Comparison of ENCODE assay signal across 18 cellular contexts in genomic region chr12:9992296-9992695, GRCh38. TPM values are rescaled to one million over a fixed set of nuclear protein-coding genes. Genes with fewer than 3 reads are reported as not detected.
"Had no signal": no experiment of that assay in that cellular context is flagged by ENCODE, and none has a peak within 500 bp of the region (broad histone marks: within the 10 kb centered on the region; RNA-seq: fewer than 3 reads in every experiment).

No MANE protein-coding gene starts in this region.

- H3K9me3 ChIP-seq: left lung, suprapubic skin had no signal

- ATAC-seq: left lung; natural killer cell treated with Interleukin-12 subunit alpha and Interleukin-12 subunit beta and Interleukin-15 and Interleukin-18, amount 100 ng/mL, for 72 hours; right cardiac atrium had no signal

- H3K4me1 ChIP-seq: left lung, suprapubic skin had no signal

- H3K4me3 ChIP-seq: left lung, skin epidermis, suprapubic skin had no signal

- H3K27ac ChIP-seq: left lung, skin epidermis, suprapubic skin had no signal

- H3K36me3 ChIP-seq: left lung, suprapubic skin had no signal

- DNase-seq: activated CD4-positive, alpha-beta T cell treated with anti-CD3 and anti-CD28 coated beads, Interleukin-2, amount 10 ng/mL, durations not matched to agents 7 days and 5 days; activated naive CD8-positive, alpha-beta T cell treated with anti-CD3 and anti-CD28 coated beads, Interleukin-2, amount 10 ng/mL, durations not matched to agents 7 days and 5 days; cerebellar nuclear complex; kidney; left lung; mammary epithelial cell; occipital lobe; right cardiac atrium; stimulated activated CD4-positive, alpha-beta T cell treated with anti-CD3 and anti-CD28 coated beads, Interleukin-4, amount 100 ng/mL, for 4 hours; stimulated activated CD8-positive, alpha-beta memory T cell treated with anti-CD3 and anti-CD28 coated beads, Interleukin-4, amount 100 ng/mL, for 48 hours; stimulated activated naive CD4-positive, alpha-beta T cell treated with Interleukin-2 at 50 U/mL for 16 hours had no signal

RNA-seq across cellular contexts. Expression of gene CLEC1B, which starts 6.6 kb away (rescaled TPM):
- total RNA-seq: activated CD4-positive, alpha-beta T cell treated with anti-CD3 and anti-CD28 coated beads, Interleukin-2, amount 10 ng/mL, durations not matched to agents 7 days and 5 days; activated naive CD8-positive, alpha-beta T cell treated with anti-CD3 and anti-CD28 coated beads, Interleukin-2, amount 10 ng/mL, durations not matched to agents 7 days and 5 days; activated T-helper 1 cell treated with anti-CD3 and anti-CD28 coated beads, Interleukin-12 subunit alpha, Interleukin-12 subunit beta, Interleukin-2, Interleukin-4 antibody, amounts not matched to agents 30 ng/mL and 10 ng/mL and 1 ng/mL, durations not matched to agents 14 hours and 24 hours and 36 hours; epithelial cell of proximal tubule; kidney; mammary epithelial cell; natural killer cell treated with Interleukin-12 subunit alpha and Interleukin-12 subunit beta and Interleukin-15 and Interleukin-18, amount 100 ng/mL, for 72 hours; occipital lobe; progenitor cell of endocrine pancreas; right cardiac atrium; suprapubic skin had no signal

RNA-seq across cellular contexts. Expression of gene CLEC12B, which starts 18.1 kb away (rescaled TPM):
- total RNA-seq: activated T-helper 1 cell treated with anti-CD3 and anti-CD28 coated beads, Interleukin-12 subunit alpha, Interleukin-12 subunit beta, Interleukin-2, Interleukin-4 antibody, amounts not matched to agents 30 ng/mL and 10 ng/mL and 1 ng/mL, durations not matched to agents 14 hours and 24 hours and 36 hours; epithelial cell of proximal tubule; glomerular endothelial cell; kidney; mammary epithelial cell; occipital lobe; progenitor cell of endocrine pancreas had no signal

RNA-seq across cellular contexts. Expression of gene CLEC12A, which starts 21.1 kb away (rescaled TPM):
- total RNA-seq: activated T-helper 1 cell treated with anti-CD3 and anti-CD28 coated beads, Interleukin-12 subunit alpha, Interleukin-12 subunit beta, Interleukin-2, Interleukin-4 antibody, amounts not matched to agents 30 ng/mL and 10 ng/mL and 1 ng/mL, durations not matched to agents 14 hours and 24 hours and 36 hours; epithelial cell of proximal tubule; glomerular endothelial cell; mammary epithelial cell; occipital lobe; progenitor cell of endocrine pancreas had no signal

RNA-seq across cellular contexts. Expression of gene CLEC9A, which starts 38.2 kb away (rescaled TPM):
- total RNA-seq: activated CD4-positive, alpha-beta T cell treated with anti-CD3 and anti-CD28 coated beads, Interleukin-2, amount 10 ng/mL, durations not matched to agents 7 days and 5 days; activated naive CD8-positive, alpha-beta T cell treated with anti-CD3 and anti-CD28 coated beads, Interleukin-2, amount 10 ng/mL, durations not matched to agents 7 days and 5 days; activated T-helper 1 cell treated with anti-CD3 and anti-CD28 coated beads, Interleukin-12 subunit alpha, Interleukin-12 subunit beta, Interleukin-2, Interleukin-4 antibody, amounts not matched to agents 30 ng/mL and 10 ng/mL and 1 ng/mL, durations not matched to agents 14 hours and 24 hours and 36 hours; epithelial cell of proximal tubule; glomerular endothelial cell; mammary epithelial cell; natural killer cell treated with Interleukin-12 subunit alpha and Interleukin-12 subunit beta and Interleukin-15 and Interleukin-18, amount 100 ng/mL, for 72 hours; occipital lobe; progenitor cell of endocrine pancreas; suprapubic skin had no signal
